ENCODE assay signal across 8 cellular contexts in the genomic region with DNA sequence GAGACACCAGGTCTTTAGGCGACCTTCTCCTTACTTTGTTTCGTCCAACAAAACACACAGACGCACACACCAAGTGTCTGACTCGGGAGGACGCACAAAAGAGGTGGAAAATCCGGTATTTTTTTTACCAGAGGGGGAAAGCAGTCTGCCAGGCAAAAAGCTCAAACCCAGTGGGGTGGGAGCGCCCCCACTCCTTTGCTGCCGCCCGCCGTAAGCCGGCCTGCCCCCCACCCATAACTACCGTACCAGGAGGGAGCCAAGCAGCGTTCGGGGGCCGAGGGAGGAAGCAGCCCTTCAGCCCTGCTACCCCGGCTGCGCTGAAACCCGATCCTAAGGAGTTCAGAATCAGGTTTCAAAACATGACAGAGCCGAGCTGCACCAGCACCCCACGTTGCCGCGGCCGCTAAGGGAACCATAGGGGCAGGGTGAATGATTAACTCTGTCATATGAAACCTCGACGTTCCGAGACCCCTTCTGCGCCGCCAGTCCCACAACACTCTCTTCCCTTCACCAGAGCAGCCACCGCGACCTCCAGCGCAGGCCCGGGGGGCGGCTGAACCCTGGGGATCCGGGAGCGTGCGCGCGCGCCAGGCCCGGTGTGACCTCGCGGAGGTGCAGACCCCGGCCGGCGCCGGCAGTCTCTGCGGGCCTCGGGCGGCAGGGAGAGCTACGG. TPM values are rescaled to one million over a fixed set of nuclear protein-coding genes. Genes with fewer than 3 reads are reported as not detected.
DNase-seq lines count a peak whose midpoint lies in the region; ATAC-seq and TF ChIP-seq lines count a peak whose summit lies in the region.

No MANE protein-coding gene starts in this region.

- H2AFZ ChIP-seq in trophoblast cell (ENCODE audit: insufficient read depth, low read length, poor library complexity), result peak overlapping the region; percentile 66

- DNase-seq in D341Med (ENCODE audit: low spot score) (peak; percentile 75), NCI-H510A treated with DMSO at 0.1 percent for 48 hours (lab: John Stamatoyannopoulos, UW) (peak; percentile 63), foreskin keratinocyte (peak; percentile 45 to 59), trophoblast cell (peak; percentile 3 to 17), epidermal melanocyte (ENCODE audit: insufficient read length, low spot score) (no peak), NCI-H774 (lab: John Stamatoyannopoulos, UW) (no peak)
- DNase-seq in activated T-cell treated with anti-CD3 and anti-CD28 coated beads, Interleukin-2, amount 50 U/mL, for 48 hours, result peak; percentile 39 to 43

- peak overlapping the region; percentile 12 for H4K12ac ChIP-seq in trophoblast cell (ENCODE audit: low read depth, low read length)

- H3K27ac ChIP-seq in HEK293 (ENCODE audit: extremely low read depth, low read depth, low read length) (peak overlapping the region; percentile 99), foreskin keratinocyte (peak overlapping the region; percentile 40), trophoblast cell (ENCODE audit: low read depth, low read length) (peak overlapping the region; percentile 89)

- peak overlapping the region; percentile 79 for H3K9ac ChIP-seq in trophoblast cell (ENCODE audit: low read length)

- peak overlapping the region; percentile 29 for H3K4ac ChIP-seq in trophoblast cell (ENCODE audit: low read depth, low read length)

- H3K4me3 ChIP-seq in HEK293 (ENCODE audit: low read depth, low read length), result peak overlapping the region; percentile 96
- peak overlapping the region; percentile 86 for H3K4me3 ChIP-seq in trophoblast cell (ENCODE audit: low read depth, low read length)

- peak overlapping the region; percentile 70 for H4K91ac ChIP-seq in trophoblast cell (ENCODE audit: low read depth, low read length)

- H3K36me3 ChIP-seq in HEK293 (ENCODE audit: control insufficient read depth in 2 of 2, insufficient read depth in 1 of 2, low read length in 2 of 2) (peaks cover 10 to 30% of the 10 kb centered on the region in 2 experiments), trophoblast cell (ENCODE audit: control insufficient read depth in 1 of 2, insufficient read depth in 2 of 2, low read length in 2 of 2) (peaks cover 7 to 12% of the 10 kb centered on the region in 2 experiments)

- H3K4me1 ChIP-seq in HEK293 (ENCODE audit: control insufficient read depth, insufficient read depth, low read length) (peaks cover 12% of the 10 kb centered on the region), foreskin keratinocyte (peaks cover 10% of the 10 kb centered on the region), trophoblast cell (ENCODE audit: control insufficient read depth in 1 of 2, insufficient read depth in 2 of 2, low read length in 2 of 2) (peaks cover 5% of the 10 kb centered on the region in 2 experiments)

- POLR2A ChIA-PET in HEK293 (lab: Yijun Ruan, JAX), result interaction anchor here (0.6 to 4.4 kb wide), 10 partner anchors 11 to 300 kb away, joined by 3 to 62 read pairs (median 5); partner anchors contain the start of genes SIX1, SLC38A6 and TRMT5

- peak overlapping the region; percentile 100 for H3K4me2 ChIP-seq in trophoblast cell (ENCODE audit: low read length)

- H2AK5ac ChIP-seq in trophoblast cell (ENCODE audit: low read length), result no peak overlapping the region

- ATAC-seq in foreskin keratinocyte, result peak; percentile 45

- CTCF ChIA-PET in HEK293 (lab: Yijun Ruan, JAX), result interaction anchor here (0.6 to 1.2 kb wide), 4 partner anchors 12 to 74 kb away, joined by 3 to 4 read pairs (median 3); partner anchors contain the start of gene MNAT1

- peak overlapping the region; percentile 63 for H2BK120ac ChIP-seq in trophoblast cell (ENCODE audit: insufficient read depth, low read length, poor library complexity)

- H3K9me3 ChIP-seq in HEK293 (ENCODE audit: control insufficient read depth, insufficient read depth, low read depth, low read length) (no peaks in the 10 kb centered on the region), trophoblast cell (ENCODE audit: insufficient read depth, low read depth, low read length) (no peaks in the 10 kb centered on the region)

- H3K23ac ChIP-seq in trophoblast cell (ENCODE audit: low read length), result no peak overlapping the region

- H3K79me1 ChIP-seq in trophoblast cell (ENCODE audit: low read length), result peaks cover 18% of the 10 kb centered on the region

- WGBS in trophoblast cell (ENCODE audit: extremely low coverage, insufficient coverage, insufficient read length), result no CpG with 5 or more reads among the region's 50 CpGs

- peak overlapping the region; percentile 89 for H3K18ac ChIP-seq in trophoblast cell (ENCODE audit: low read length)

- peaks cover 5% of the 10 kb centered on the region for H3K27me3 ChIP-seq in foreskin keratinocyte
- no peaks in the 10 kb centered on the region for H3K27me3 ChIP-seq in trophoblast cell (ENCODE audit: insufficient read depth, low read length)

- peak overlapping the region; percentile 9 for H4K8ac ChIP-seq in trophoblast cell (ENCODE audit: low read depth, low read length)

- peak overlapping the region; percentile 76 for H2BK5ac ChIP-seq in trophoblast cell (ENCODE audit: low read depth, low read length, poor library complexity)

- peak overlapping the region; percentile 89 for H3K14ac ChIP-seq in trophoblast cell (ENCODE audit: low read length)

- peaks cover 18% of the 10 kb centered on the region for H3K79me2 ChIP-seq in trophoblast cell (ENCODE audit: control insufficient read depth, insufficient read depth, low read length, poor library complexity)

- TF ChIP-seq CTCF in HEK293 (tag by site-specific recombination; IDR thresholded peaks at IDR 0.05) (no peak), foreskin keratinocyte (conservative IDR thresholded peaks at IDR 0.05) (no peak)

- no peak overlapping the region for H2BK12ac ChIP-seq in trophoblast cell (ENCODE audit: low read length)

TF ChIP-seq in HEK293, 187 proteins besides CTCF, POLR2A, EP300 and RAD21 (continues in another document):
- TF ChIP-seq ZFP37 (tag by site-specific recombination; IDR thresholded peaks at IDR 0.05) (no peak), ZNF266 (tag by site-specific recombination; IDR thresholded peaks at IDR 0.05; ENCODE audit: low read depth) (no peak), ZNF701 (tag by site-specific recombination; IDR thresholded peaks at IDR 0.05) (no peak), ZNF335 (tag by site-specific recombination; conservative IDR thresholded peaks at IDR 0.05) (no peak), ZBTB8A (tag by site-specific recombination; IDR thresholded peaks at IDR 0.05) (peak; percentile 28; the same call in 1 of the 2 replicates), ZSCAN4 (tag by site-specific recombination; IDR thresholded peaks at IDR 0.05) (no peak), SP2 (tag by site-specific recombination; IDR thresholded peaks at IDR 0.05) (no peak), ZNF677 (tag by site-specific recombination; IDR thresholded peaks at IDR 0.05) (no peak), ZSCAN18 (tag by site-specific recombination; IDR thresholded peaks at IDR 0.05) (no peak), ZNF302 (tag by site-specific recombination; IDR thresholded peaks at IDR 0.05; ENCODE audit: low read depth) (no peak), ZNF660 (tag by site-specific recombination; IDR thresholded peaks at IDR 0.05) (no peak), ZNF311 (tag by site-specific recombination; IDR thresholded peaks at IDR 0.05; ENCODE audit: borderline replicate concordance) (no peak), ZIC2 (tag by site-specific recombination; IDR thresholded peaks at IDR 0.05) (peak; percentile 90), ZNF404 (tag by site-specific recombination; IDR thresholded peaks at IDR 0.05) (no peak), ZNF26 (tag by site-specific recombination; IDR thresholded peaks at IDR 0.05) (no peak), ZNF792 (tag by site-specific recombination; IDR thresholded peaks at IDR 0.05) (no peak), ZNF768 (tag by site-specific recombination; IDR thresholded peaks at IDR 0.05) (no peak), ZBTB7A (tag by site-specific recombination; IDR thresholded peaks at IDR 0.05; ENCODE audit: low read depth) (no peak), ZNF112 (tag by site-specific recombination; IDR thresholded peaks at IDR 0.05) (no peak)

RNA-seq across cellular contexts. Expression of gene SIX4, which starts 1.9 kb away (rescaled TPM):
- 10.8 and 12.0 TPM in 2 replicates for total RNA-seq in foreskin keratinocyte
- 1.8 and 2.6 TPM in 2 replicates for polyA plus RNA-seq in foreskin keratinocyte
- polyA plus RNA-seq in trophoblast cell (2013), result 5.0 and 5.2 TPM in 2 replicates

RNA-seq across cellular contexts. Expression of gene MNAT1, which starts 12.3 kb away (rescaled TPM):
- total RNA-seq in foreskin keratinocyte, result 64.9 and 71.1 TPM in 2 replicates
- polyA plus RNA-seq in foreskin keratinocyte, result 53.2 and 64.0 TPM in 2 replicates
- polyA plus RNA-seq in trophoblast cell (2013), result 29.0 and 30.9 TPM in 2 replicates

Comparison
In these comparisons a context has a peak if more than half of its experiments do, and no peak if none do; other contexts are left out.
1. DNase-seq: peak in D341Med (single experiment), NCI-H510A treated with DMSO at 0.1 percent for 48 hours (single experiment), activated T-cell treated with anti-CD3 and anti-CD28 coated beads, Interleukin-2, amount 50 U/mL, for 48 hours (2 of 2), foreskin keratinocyte (2 of 2) and trophoblast cell (2 of 2); none in epidermal melanocyte (single experiment) and NCI-H774 (single experiment).
2. H3K27ac ChIP-seq: peak in every context shown above with its lines; median percentile 99 in HEK293; 89 in trophoblast cell; 40 in foreskin keratinocyte.